In genomic region chr5:28014779-28015178, GRCh38 we compare ENCODE assay signal across 11 cellular contexts.
DNase-seq lines count a peak whose midpoint lies in the region; TF ChIP-seq lines count a peak whose summit lies in the region.
"Had no signal": no experiment of that assay in that cellular context is flagged by ENCODE, and none has a peak within 500 bp of the region (broad histone marks: within the 10 kb centered on the region; RNA-seq: fewer than 3 reads in every experiment).

No MANE protein-coding gene starts in this region.

- CTCF ChIA-PET in MCF 10A (lab: Yijun Ruan, JAX) = interaction anchor here (0.9 kb wide), 1 partner anchor 81 kb away, joined by 3 read pairs; no protein-coding TSS in a partner anchor
- CTCF ChIA-PET in activated naive CD4-positive, alpha-beta T cell treated with anti-CD3 and anti-CD28 coated beads, Interleukin-2, amount 10 ng/mL, durations not matched to agents 7 days and 5 days (lab: Charles Lee) = no interaction called here

- H3K9me3 Mint-ChIP-seq in MCF 10A (ENCODE audit: unreplicated experiment) = peaks cover 27% of the 10 kb centered on the region
- peaks cover 43% of the 10 kb centered on the region for H3K9me3 Mint-ChIP-seq in activated naive CD4-positive, alpha-beta T cell treated with anti-CD3 and anti-CD28 coated beads, Interleukin-2, amount 10 ng/mL, durations not matched to agents 7 days and 5 days

- BruUV-seq in MCF 10A (replicated peaks; lab: Mats Ljungman, UMichigan) = no TSS peak

- no peaks in the 10 kb centered on the region for H3K36me3 Mint-ChIP-seq in MCF 10A (ENCODE audit: insufficient read depth, unreplicated experiment)
- no peaks in the 10 kb centered on the region for H3K36me3 Mint-ChIP-seq in activated naive CD4-positive, alpha-beta T cell treated with anti-CD3 and anti-CD28 coated beads, Interleukin-2, amount 10 ng/mL, durations not matched to agents 7 days and 5 days

- DNase-seq in MCF 10A (ENCODE audit: unreplicated experiment) (peak; percentile 11), breast epithelium (ENCODE audit: low spot score in 2 of 2) (no peak), LHCN-M2 (ENCODE audit: low read depth) (peak; percentile 7), adrenal gland (peak in 2 of 7 donors; percentile 24 to 28), renal cortical epithelial cell (ENCODE audit: low read depth) (peak; percentile 4), NCI-H2107 (lab: John Stamatoyannopoulos, UW) (no peak), mesenteric fat pad (ENCODE audit: low spot score) (no peak)
- no peak for DNase-seq in activated naive CD4-positive, alpha-beta T cell treated with anti-CD3 and anti-CD28 coated beads, Interleukin-2, amount 10 ng/mL, durations not matched to agents 7 days and 5 days
- DNase-seq: activated CD8-positive, alpha-beta memory T cell treated with anti-CD3 and anti-CD28 coated beads for 24 hours; naive thymus-derived CD8-positive, alpha-beta T cell; NCI-H1417 treated with DMSO at 0.1 percent for 48 hours had no signal

- H3K27me3 ChIP-seq in breast epithelium (no peaks in the 10 kb centered on the region), adrenal gland (no peaks in the 10 kb centered on the region)

- intact Hi-C loops in MCF 10A (cut with micrococcal nuclease) = no loop called here
- intact Hi-C loops in breast epithelium (cut with DNase I; ENCODE audit: low total_unique reads) = no loop called here
- intact Hi-C loops in adrenal gland (cut with DNase I) = no loop called here

- no peak overlapping the region for H3K27ac ChIP-seq in breast epithelium
- no peak overlapping the region for H3K27ac ChIP-seq in adrenal gland

- 58 to 67% (median 63%) methylated on average over 3 of the region's 3 CpGs for WGBS in adrenal gland, 4 donors

- H3K4me3 ChIP-seq in breast epithelium (no peak overlapping the region), adrenal gland (no peak overlapping the region)

- no peaks in the 10 kb centered on the region for H3K4me1 Mint-ChIP-seq in MCF 10A (ENCODE audit: insufficient read depth, unreplicated experiment)
- H3K4me1 Mint-ChIP-seq in activated naive CD4-positive, alpha-beta T cell treated with anti-CD3 and anti-CD28 coated beads, Interleukin-2, amount 10 ng/mL, durations not matched to agents 7 days and 5 days = no peaks in the 10 kb centered on the region
- H3K4me1 Mint-ChIP-seq: naive thymus-derived CD8-positive, alpha-beta T cell had no signal

- H3K4me1 ChIP-seq in breast epithelium (no peaks in the 10 kb centered on the region), adrenal gland (replicated peaks in 1 of 2) (no peaks in the 10 kb centered on the region)

- H3K9me3 ChIP-seq in breast epithelium (peaks cover 21 to 56% of the 10 kb centered on the region in 2 donors), adrenal gland (replicated peaks in 1 of 3) (peaks cover 0 to 4% (median 0%) of the 10 kb centered on the region in 3 donors)

- H3K4me3 Mint-ChIP-seq in MCF 10A (ENCODE audit: unreplicated experiment) = no peak overlapping the region
- no peak overlapping the region for H3K4me3 Mint-ChIP-seq in activated naive CD4-positive, alpha-beta T cell treated with anti-CD3 and anti-CD28 coated beads, Interleukin-2, amount 10 ng/mL, durations not matched to agents 7 days and 5 days
- H3K4me3 Mint-ChIP-seq: naive thymus-derived CD8-positive, alpha-beta T cell had no signal

- H3K36me3 ChIP-seq in breast epithelium = no peaks in the 10 kb centered on the region
- H3K36me3 ChIP-seq in adrenal gland (replicated peaks in 1 of 2) = no peaks in the 10 kb centered on the region

- H3K27ac Mint-ChIP-seq in MCF 10A (ENCODE audit: low read depth, unreplicated experiment) = no peak overlapping the region
- H3K27ac Mint-ChIP-seq in activated naive CD4-positive, alpha-beta T cell treated with anti-CD3 and anti-CD28 coated beads, Interleukin-2, amount 10 ng/mL, durations not matched to agents 7 days and 5 days = no peak overlapping the region
- H3K27ac Mint-ChIP-seq: naive thymus-derived CD8-positive, alpha-beta T cell had no signal

- TF ChIP-seq CTCF in MCF 10A (IDR thresholded peaks at IDR 0.05; ENCODE audit: unreplicated experiment) (no peak), breast epithelium (IDR thresholded peaks at IDR 0.05) (no peak), adrenal gland (IDR thresholded peaks at IDR 0.05) (peak; percentile 5 to 41 (median 20))

- H3K27me3 Mint-ChIP-seq in MCF 10A (ENCODE audit: insufficient read depth, unreplicated experiment) = no peaks in the 10 kb centered on the region
- H3K27me3 Mint-ChIP-seq in activated naive CD4-positive, alpha-beta T cell treated with anti-CD3 and anti-CD28 coated beads, Interleukin-2, amount 10 ng/mL, durations not matched to agents 7 days and 5 days = no peaks in the 10 kb centered on the region
- H3K27me3 Mint-ChIP-seq: naive thymus-derived CD8-positive, alpha-beta T cell had no signal

- TF ChIP-seq POLR2A in breast epithelium (IDR thresholded peaks at IDR 0.05) (no peak), adrenal gland (IDR thresholded peaks at IDR 0.05) (no peak)

- POLR2A ChIA-PET in MCF 10A (lab: Yijun Ruan, JAX) = no interaction called here

Comparison
In these comparisons a context has a peak if more than half of its experiments do, and no peak if none do; other contexts are left out.
1. DNase-seq: peak in MCF 10A (single experiment), LHCN-M2 (single experiment) and renal cortical epithelial cell (single experiment); none in breast epithelium (0 of 2), activated naive CD4-positive, alpha-beta T cell treated with anti-CD3 and anti-CD28 coated beads, Interleukin-2, amount 10 ng/mL, durations not matched to agents 7 days and 5 days (single experiment), NCI-H2107 (single experiment) and mesenteric fat pad (single experiment).
2. CTCF ChIP-seq: peak in adrenal gland (6 of 6); none in MCF 10A (single experiment) and breast epithelium (0 of 3).